18 cellular contexts compared by ENCODE assay signal in the genomic region with DNA sequence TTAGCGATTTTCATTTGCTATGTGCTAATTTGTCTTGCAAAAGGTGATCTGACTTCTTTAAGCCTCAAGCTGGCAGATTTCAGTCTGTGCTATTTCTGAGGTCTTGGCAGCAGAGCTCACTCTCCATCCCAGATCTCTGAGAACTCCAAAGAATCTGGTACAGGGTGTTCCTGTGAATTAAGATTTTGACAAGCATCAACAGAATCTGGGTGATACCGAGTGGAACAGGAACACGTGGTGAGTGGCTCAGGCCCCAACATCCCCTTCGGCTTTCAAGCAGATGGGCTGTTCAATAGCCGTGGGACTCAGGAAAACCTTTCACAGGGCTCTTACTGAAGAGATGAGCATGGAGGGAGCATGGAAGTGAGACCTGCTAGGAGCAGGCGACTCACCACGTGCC.
DNase-seq lines count a peak whose midpoint lies in the region; ATAC-seq and TF ChIP-seq lines count a peak whose summit lies in the region.
"Had no signal": no experiment of that assay in that cellular context is flagged by ENCODE, and none has a peak within 500 bp of the region (broad histone marks: within the 10 kb centered on the region; RNA-seq: fewer than 3 reads in every experiment).

No MANE protein-coding gene starts in this region.

- H3K4me1 ChIP-seq in testis, result no peaks in the 10 kb centered on the region
- no peaks in the 10 kb centered on the region for H3K4me1 ChIP-seq in PC-3 (ENCODE audit: insufficient read depth, low read length)

- no peak overlapping the region for H2AFZ ChIP-seq in PC-3 (ENCODE audit: low read length)

- DNase-seq in G401 (ENCODE audit: low spot score) (peak; percentile 28), coronary artery (ENCODE audit: low spot score) (no peak), kidney tubule cell (ENCODE audit: low spot score) (peak; percentile 26), testis (peak; percentile 27), PC-3 (no peak), NCI-H1694 (lab: John Stamatoyannopoulos, UW) (no peak)
- no peak for DNase-seq in stimulated activated CD4-positive, alpha-beta T cell treated with anti-CD3 and anti-CD28 coated beads, Interleukin-2, amount 100 ng/mL, for 48 hours
- DNase-seq: CD8-positive, alpha-beta memory T cell; DMS53; GOT3; KBM-7; MV-4-11; NCI-H187; NCI-H2107; NCI-H510A; NCI-H774; RPMI8226 had no signal

- no peak overlapping the region for H3K4me2 ChIP-seq in PC-3 (ENCODE audit: low read length)

- POLR2A ChIA-PET in PC-3 (lab: Charles Lee; ENCODE audit: unreplicated experiment), result no interaction called here

- H3K27me3 ChIP-seq in testis (no peaks in the 10 kb centered on the region), PC-3 (ENCODE audit: low read length) (peaks cover 43% of the 10 kb centered on the region)

- CTCF ChIA-PET in PC-3 (lab: Charles Lee), result no interaction called here

- no peak for ATAC-seq in PC-3
- ATAC-seq: HCT116 had no signal

- no peaks in the 10 kb centered on the region for H3F3A ChIP-seq in PC-3 (ENCODE audit: low read length, unreplicated experiment)

- H3K4me3 ChIP-seq in coronary artery (no peak overlapping the region), testis (no peak overlapping the region), PC-3 (ENCODE audit: low read length) (no peak overlapping the region)

- WGBS in testis, 2 donors, result 40 to 45% methylated on average over 7 of the region's 7 CpGs

- H3K36me3 ChIP-seq in testis (ENCODE audit: low read depth, missing control alignments), result no peaks in the 10 kb centered on the region
- no peaks in the 10 kb centered on the region for H3K36me3 ChIP-seq in PC-3 (ENCODE audit: low read depth, low read length)

- TF ChIP-seq POLR2A in testis (IDR thresholded peaks at IDR 0.05), result no peak

- intact Hi-C loops in testis (cut with DNase I; ENCODE audit: low total_unique reads), result no loop called here
- intact Hi-C loops in PC-3 (cut with micrococcal nuclease), result no loop called here

- TF ChIP-seq CTCF in coronary artery (IDR thresholded peaks at IDR 0.05) (no peak), testis (IDR thresholded peaks at IDR 0.05) (no peak), PC-3 (conservative IDR thresholded peaks at IDR 0.05; ENCODE audit: low read depth, low read length) (no peak)

- H3K79me2 ChIP-seq in PC-3 (ENCODE audit: low read length), result no peaks in the 10 kb centered on the region

- BruUV-seq in PC-3 (replicated peaks; lab: Mats Ljungman, UMichigan), result no TSS peak

- no peaks in the 10 kb centered on the region for H3K9me2 ChIP-seq in PC-3 (replicated peaks; ENCODE audit: low read length)

- in situ Hi-C loops in G401 (cut with HindIII; ENCODE audit: low sequenced_read_pairs), result no loop called here

- no peak overlapping the region for H3K9ac ChIP-seq in PC-3 (ENCODE audit: low read length)

- H3K27ac ChIP-seq in coronary artery, result peak overlapping the region; percentile 60 to 78
- no peak overlapping the region for H3K27ac ChIP-seq in testis
- H3K27ac ChIP-seq in PC-3 (ENCODE audit: low read length), result no peak overlapping the region

- no peaks in the 10 kb centered on the region for H4K20me1 ChIP-seq in PC-3 (ENCODE audit: low read length)

- no peaks in the 10 kb centered on the region for H3K9me3 ChIP-seq in testis
- no peaks in the 10 kb centered on the region for H3K9me3 ChIP-seq in PC-3 (ENCODE audit: low read length)

Comparison
In these comparisons a context has a peak if more than half of its experiments do, and no peak if none do; other contexts are left out.
1. DNase-seq: peak in G401 (single experiment), kidney tubule cell (single experiment) and testis (single experiment); none in coronary artery (single experiment), PC-3 (single experiment), NCI-H1694 (single experiment) and stimulated activated CD4-positive, alpha-beta T cell treated with anti-CD3 and anti-CD28 coated beads, Interleukin-2, amount 100 ng/mL, for 48 hours (0 of 2).
2. H3K27ac ChIP-seq: peak in coronary artery (2 of 2); none in testis (0 of 2) and PC-3 (single experiment).